10 cellular contexts compared by ENCODE assay signal in genomic region chr21:43726686-43727570, GRCh38. TPM values are rescaled to one million over a fixed set of nuclear protein-coding genes. Genes with fewer than 3 reads are reported as not detected.
DNase-seq lines count a peak whose midpoint lies in the region; ATAC-seq and TF ChIP-seq lines count a peak whose summit lies in the region.
"Had no signal": no experiment of that assay in that cellular context is flagged by ENCODE, and none has a peak within 500 bp of the region (broad histone marks: within the 10 kb centered on the region; RNA-seq: fewer than 3 reads in every experiment).

No MANE protein-coding gene starts in this region.

- H3K4me1 Mint-ChIP-seq in nephron: peaks cover 45% of the 10 kb centered on the region

- peak overlapping the region; percentile 62 to 72 (median 69) for H3K4me3 Mint-ChIP-seq in nephron

- H3K27me3 ChIP-seq in ACC112 (ENCODE audit: insufficient read depth, low read length): no peaks in the 10 kb centered on the region
- H3K27me3 ChIP-seq: SJSA1 had no signal

- H3K27me3 Mint-ChIP-seq in nephron (ENCODE audit: low read depth): peaks cover 4% of the 10 kb centered on the region

- no peak overlapping the region for H2AFZ ChIP-seq in ACC112 (ENCODE audit: low read length, unreplicated experiment)

- no peaks in the 10 kb centered on the region for H3K36me3 ChIP-seq in ACC112 (ENCODE audit: insufficient read depth, low read length)

- H3K27ac Mint-ChIP-seq in nephron: peak overlapping the region; percentile 88 to 93 (median 91)

- H3K4me1 ChIP-seq in ACC112 (ENCODE audit: control insufficient read depth, insufficient read depth, low read length, unreplicated experiment): peaks cover 45% of the 10 kb centered on the region

- H3K9me3 Mint-ChIP-seq in nephron: no peaks in the 10 kb centered on the region

- no peak for ATAC-seq in HG02938 (IDR thresholded peaks at IDR 0.05; ENCODE audit: unreplicated experiment)

- H3K79me2 ChIP-seq in ACC112 (ENCODE audit: control insufficient read depth, insufficient read depth, low read length, unreplicated experiment): peaks cover 73% of the 10 kb centered on the region

- no peaks in the 10 kb centered on the region for H3K36me3 Mint-ChIP-seq in nephron (ENCODE audit: low read depth)

- H3K27ac ChIP-seq in ACC112 (ENCODE audit: low read depth, low read length): peak overlapping the region; percentile 83; the same call in 1 of the 2 replicates
- H3K27ac ChIP-seq in cingulate gyrus (ENCODE audit: low read depth, low read length): peak overlapping the region; percentile 100

- peak; percentile 58 for DNase-seq in M059J (ENCODE audit: low read depth)
- no peak for DNase-seq in DMS 273 treated with DMSO at 0.1 percent for 48 hours (lab: John Stamatoyannopoulos, UW)
- no peak for DNase-seq in stimulated activated CD8-positive, alpha-beta memory T cell treated with anti-CD3 and anti-CD28 coated beads, Interleukin-4, amount 100 ng/mL, for 48 hours
- no peak for DNase-seq in cortex of kidney (lab: John Stamatoyannopoulos, UW)
- DNase-seq: GDM1 had no signal

- TF ChIP-seq CTCF in nephron (IDR thresholded peaks at IDR 0.05; ENCODE audit: unreplicated experiment in 3 of 3): no peak

- no peak overlapping the region for H3K4me3 ChIP-seq in ACC112 (ENCODE audit: low read depth, low read length)
- H3K4me3 ChIP-seq: SJSA1 had no signal

RNA-seq across cellular contexts. Expression of gene PDXK, which starts 8.0 kb away (rescaled TPM):
- 138 and 149 TPM in 2 replicates for total RNA-seq in M059J (2014; rRNA removed; shearing (Covaris generic))

RNA-seq across cellular contexts. Expression of gene CSTB, which starts 49.2 kb away (rescaled TPM):
- 29.6 and 35.7 TPM in 2 replicates for total RNA-seq in M059J (2014; rRNA removed; shearing (Covaris generic))
